In genomic region chr12:129531004-129531403, GRCh38 we compare ENCODE assay signal across 13 cellular contexts.
DNase-seq lines count a peak whose midpoint lies in the region; ATAC-seq, FAIRE-seq and TF ChIP-seq lines count a peak whose summit lies in the region.
"Had no signal": no experiment of that assay in that cellular context is flagged by ENCODE, and none has a peak within 500 bp of the region (broad histone marks: within the 10 kb centered on the region; RNA-seq: fewer than 3 reads in every experiment).

No MANE protein-coding gene starts in this region.

- no peaks in the 10 kb centered on the region for H3K9me3 Mint-ChIP-seq in H9
- no peaks in the 10 kb centered on the region for H3K9me3 Mint-ChIP-seq in nephron
- H3K9me3 Mint-ChIP-seq in stimulated activated naive B cell treated with anti-CD40 and anti-IgM and Interleukin-4, amounts not matched to agents 10 μg/mL and 1 μg/mL and 100 μg/mL, for 72 hours: peaks cover 0 to 1% of the 10 kb centered on the region in 2 donors

- H2BK5ac ChIP-seq in H9 (ENCODE audit: insufficient read length, low read length): no peak overlapping the region
- no peak overlapping the region for H2BK5ac ChIP-seq in H1 (ENCODE audit: low read depth, low read length)

- no CpG with 5 or more reads among the region's 14 CpGs for WGBS in H9 (ENCODE audit: extremely low coverage, insufficient read length, low lambda C conversion rate)
- 58% methylated on average over 14 of the region's 14 CpGs; no CpG with 5 or more reads in 1 of the 2 experiments for whole genome bisulfite sequencing in H1 (ENCODE audit: extremely low coverage in 1 of 2, insufficient coverage in 1 of 2, insufficient read length in 1 of 2, insufficient replicate concordance in 2 of 2, low coverage in 1 of 2, low lambda C conversion rate in 2 of 2, missing lambda C conversion rate in 1 of 2), 2 experiments

- H3K14ac ChIP-seq in H9 (ENCODE audit: insufficient read depth, low read length): no peak overlapping the region
- H3K14ac ChIP-seq in H1 (ENCODE audit: insufficient read length): no peak overlapping the region

- H3K79me2 ChIP-seq in H9 (ENCODE audit: insufficient read depth, low read length) (no peaks in the 10 kb centered on the region), H1 (ENCODE audit: control insufficient read depth in 1 of 2, insufficient read depth in 2 of 2, low read length in 2 of 2) (no peaks in the 10 kb centered on the region)

- no peak for FAIRE-seq in H1 (lab: Jason Lieb, UNC)
- FAIRE-seq: endothelial cell of umbilical vein had no signal

- no peaks in the 10 kb centered on the region for H3K79me1 ChIP-seq in H9 (ENCODE audit: insufficient read depth, low read depth, low read length, poor library complexity, severe bottlenecking)
- H3K79me1 ChIP-seq in H1 (ENCODE audit: low read depth, low read length): no peaks in the 10 kb centered on the region

- no peak overlapping the region for H3T11ph ChIP-seq in H9 (ENCODE audit: low read length)

- no peaks in the 10 kb centered on the region for H3K36me3 ChIP-seq in H1 (ENCODE audit: control insufficient read depth in 2 of 4, insufficient read depth in 4 of 4, low read length in 3 of 4)
- H3K36me3 ChIP-seq: SJSA1 had no signal

- no peak overlapping the region for H4K5ac ChIP-seq in H9 (ENCODE audit: insufficient read length, low read depth, low read length)
- H4K5ac ChIP-seq in H1 (ENCODE audit: insufficient read length, low read depth, low read length): no peak overlapping the region

- H3K27ac ChIP-seq in H9 (ENCODE audit: insufficient read length, low read depth, low read length): no peak overlapping the region
- no peak overlapping the region for H3K27ac ChIP-seq in H1 (ENCODE audit: low read depth, low read length)
- H3K27ac ChIP-seq: SJSA1 had no signal

- H2BK15ac ChIP-seq in H9 (ENCODE audit: low read depth, low read length) (no peak overlapping the region), H1 (ENCODE audit: low read length) (no peak overlapping the region)

- no peak overlapping the region for H3K4ac ChIP-seq in H9 (ENCODE audit: low read depth, low read length)
- H3K4ac ChIP-seq in H1 (replicated peaks; ENCODE audit: insufficient read length, low read depth, low read length): no peak overlapping the region

- H3K4me1 ChIP-seq in H9 (ENCODE audit: insufficient read depth, low read length): peaks cover 3% of the 10 kb centered on the region; the same call in 1 of the 2 replicates
- H3K4me1 ChIP-seq in H1 (replicated peaks in 1 of 4; ENCODE audit: control insufficient read depth in 3 of 4, insufficient read depth in 4 of 4, low read length in 3 of 4): peaks cover 4 to 17% (median 14%) of the 10 kb centered on the region in 4 experiments
- H3K4me1 ChIP-seq: SJSA1 had no signal

- H3K4me3 Mint-ChIP-seq in H9 (no peak overlapping the region), nephron (no peak overlapping the region)
- no peak overlapping the region for H3K4me3 Mint-ChIP-seq in stimulated activated naive B cell treated with anti-CD40 and anti-IgM and Interleukin-4, amounts not matched to agents 10 μg/mL and 1 μg/mL and 100 μg/mL, for 72 hours
- H3K4me3 Mint-ChIP-seq: brain had no signal

- H3K23me2 ChIP-seq in H9 (ENCODE audit: insufficient read length, low read depth, low read length, poor library complexity, severe bottlenecking): no peaks in the 10 kb centered on the region
- H3K23me2 ChIP-seq in H1 (ENCODE audit: low read depth, low read length): peaks cover 2% of the 10 kb centered on the region; the same call in 1 of the 2 replicates

- H3K27me3 ChIP-seq in H9 (ENCODE audit: insufficient read depth, low read length) (no peaks in the 10 kb centered on the region), H1 (replicated peaks in 1 of 4; ENCODE audit: control insufficient read depth in 3 of 4, extremely low read depth in 1 of 4, insufficient read depth in 3 of 4, low read length in 3 of 4) (no peaks in the 10 kb centered on the region)
- H3K27me3 ChIP-seq: SJSA1 had no signal

- no peak for TF ChIP-seq RAD21 in H1 (IDR thresholded peaks at IDR 0.05 in 1 of 2, conservative IDR thresholded peaks at IDR 0.05 in 1 of 2; ENCODE audit: low read depth in 2 of 2, low read length in 2 of 2)

- no peak for ATAC-seq in stimulated activated naive B cell treated with anti-CD40 and anti-IgM and Interleukin-4, amounts not matched to agents 10 μg/mL and 1 μg/mL and 100 μg/mL, for 72 hours (replicated peaks)
- ATAC-seq in HG03469 (IDR thresholded peaks at IDR 0.05; ENCODE audit: unreplicated experiment) (no peak), HG02981 (IDR thresholded peaks at IDR 0.05; ENCODE audit: unreplicated experiment) (no peak)

- TF ChIP-seq CTCF in H9 (conservative IDR thresholded peaks at IDR 0.05) (no peak), H1 (IDR thresholded peaks at IDR 0.05; ENCODE audit: control extremely low read depth in 1 of 3, insufficient read depth in 1 of 3, low read depth in 1 of 3, low read length in 3 of 3) (no peak), nephron (IDR thresholded peaks at IDR 0.05; ENCODE audit: unreplicated experiment in 3 of 3) (no peak)

- peak in 1 of 2 experiments; percentile 68; a peak in 1 of 3 replicates for TF ChIP-seq EP300 in H1 (IDR thresholded peaks at IDR 0.05; ENCODE audit: borderline replicate concordance in 1 of 2, low read depth in 2 of 2, low read length in 2 of 2)

- no peak overlapping the region for H4K8ac ChIP-seq in H9 (replicated peaks; ENCODE audit: insufficient read length, low read depth, low read length)
- H4K8ac ChIP-seq in H1 (ENCODE audit: extremely low read depth, insufficient read depth, low read length): no peak overlapping the region; the same call in 1 of the 2 replicates

- H2AFZ ChIP-seq in H9 (ENCODE audit: low read length) (no peak overlapping the region), H1 (ENCODE audit: low read length) (no peak overlapping the region)

- H4K91ac ChIP-seq in H9 (ENCODE audit: insufficient read length, low read depth, low read length) (no peak overlapping the region), H1 (replicated peaks; ENCODE audit: insufficient read length, low read length) (no peak overlapping the region)

- H3K18ac ChIP-seq in H9 (ENCODE audit: insufficient read length, low read depth, low read length) (no peak overlapping the region), H1 (ENCODE audit: extremely low read depth, low read length) (no peak overlapping the region)

- H3K4me1 Mint-ChIP-seq in H9 (peaks cover 21 to 32% of the 10 kb centered on the region in 2 experiments), nephron (peaks cover 16% of the 10 kb centered on the region)
- H3K4me1 Mint-ChIP-seq in stimulated activated naive B cell treated with anti-CD40 and anti-IgM and Interleukin-4, amounts not matched to agents 10 μg/mL and 1 μg/mL and 100 μg/mL, for 72 hours: peaks cover 0 to 4% of the 10 kb centered on the region in 2 donors

- no peak overlapping the region for H3K9ac ChIP-seq in H9 (ENCODE audit: extremely low read depth, insufficient read length, low read length)
- no peak overlapping the region for H3K9ac ChIP-seq in H1 (replicated peaks in 1 of 4; ENCODE audit: extremely low read depth in 1 of 4, low read depth in 3 of 4, low read length in 3 of 4)

- H3K23ac ChIP-seq in H9 (ENCODE audit: insufficient read length, low read depth, low read length): no peak overlapping the region
- H3K23ac ChIP-seq in H1 (ENCODE audit: insufficient read length): no peak overlapping the region

- H3K27me3 Mint-ChIP-seq in H9 (ENCODE audit: low read depth) (no peaks in the 10 kb centered on the region), nephron (ENCODE audit: low read depth) (no peaks in the 10 kb centered on the region)
- no peaks in the 10 kb centered on the region for H3K27me3 Mint-ChIP-seq in stimulated activated naive B cell treated with anti-CD40 and anti-IgM and Interleukin-4, amounts not matched to agents 10 μg/mL and 1 μg/mL and 100 μg/mL, for 72 hours

- no peaks in the 10 kb centered on the region for H4K20me1 ChIP-seq in H9 (ENCODE audit: control insufficient read depth, insufficient read depth, insufficient read length)
- no peaks in the 10 kb centered on the region for H4K20me1 ChIP-seq in H1 (replicated peaks in 1 of 2; ENCODE audit: control insufficient read depth in 1 of 2, insufficient read depth in 2 of 2, low read length in 2 of 2)

- H2AK5ac ChIP-seq in H9 (ENCODE audit: insufficient read length, low read length) (no peak overlapping the region), H1 (ENCODE audit: low read depth, low read length) (no peak overlapping the region)

- DNase-seq in H9: peak; percentile 72
- peak; percentile 80 for DNase-seq in NCI-H2196 treated with DMSO at 0.1 percent for 48 hours (lab: John Stamatoyannopoulos, UW; ENCODE audit: unreplicated experiment)
- DNase-seq in H1 (ENCODE audit: low read depth in 1 of 2, low spot score in 2 of 2): peak in 1 of 2 experiments; percentile 50
- DNase-seq in stimulated activated naive B cell treated with anti-CD40 and anti-IgM and Interleukin-4, amounts not matched to agents 10 μg/mL and 1 μg/mL and 100 μg/mL, for 72 hours: no peak
- DNase-seq: activated CD4-positive, CD25-positive, alpha-beta regulatory T cell treated with anti-CD3 and anti-CD28 coated beads, Interleukin-2, amount 50 U/mL, for 72 hours; activated T-cell treated with anti-CD3 and anti-CD28 coated beads, Interleukin-2, amount 50 U/mL, for 48 hours; right cardiac atrium had no signal

- no peak overlapping the region for H3K56ac ChIP-seq in H9 (ENCODE audit: insufficient read length, low read depth, low read length)
- H3K56ac ChIP-seq in H1 (replicated peaks; ENCODE audit: insufficient read length, low read depth, low read length): no peak overlapping the region

- H3K4me2 ChIP-seq in H9 (ENCODE audit: insufficient read depth, insufficient read length, low read length) (no peak overlapping the region), H1 (ENCODE audit: insufficient read depth in 1 of 2, low read depth in 2 of 2, low read length in 2 of 2) (no peak overlapping the region)

- no peak overlapping the region for H3K27ac Mint-ChIP-seq in H9
- peak overlapping the region in 2 of 3 experiments; percentile 11 to 34 for H3K27ac Mint-ChIP-seq in nephron
- H3K27ac Mint-ChIP-seq in stimulated activated naive B cell treated with anti-CD40 and anti-IgM and Interleukin-4, amounts not matched to agents 10 μg/mL and 1 μg/mL and 100 μg/mL, for 72 hours: no peak overlapping the region
- H3K27ac Mint-ChIP-seq: brain had no signal

- H3K4me3 ChIP-seq in H1 (ENCODE audit: extremely low read depth in 1 of 4, insufficient read depth in 2 of 4, low read depth in 3 of 4, low read length in 4 of 4): no peak overlapping the region
- H3K4me3 ChIP-seq: SJSA1 had no signal

- CTCF ChIA-PET in H1 (lab: Charles Lee; ENCODE audit: partially characterized antibody): no interaction called here

- H2BK20ac ChIP-seq in H9 (ENCODE audit: low read depth, low read length, poor library complexity, severe bottlenecking): no peak overlapping the region
- no peak overlapping the region for H2BK20ac ChIP-seq in H1 (ENCODE audit: low read length)

- H3K9me3 ChIP-seq in H9 (ENCODE audit: control insufficient read depth, low read depth, low read length): no peaks in the 10 kb centered on the region
- H3K9me3 ChIP-seq in H1 (ENCODE audit: insufficient read depth in 2 of 2, low read depth in 1 of 2, low read length in 1 of 2): no peaks in the 10 kb centered on the region

- TF ChIP-seq POLR2A in H1 (IDR thresholded peaks at IDR 0.05; ENCODE audit: control extremely low read depth in 1 of 2, low read depth in 2 of 2, low read length in 2 of 2): no peak

- H3K36me3 Mint-ChIP-seq in H9 (ENCODE audit: insufficient read depth in 1 of 3, low read depth in 3 of 3) (no peaks in the 10 kb centered on the region; a peak in 1 of 7 replicates), nephron (ENCODE audit: low read depth) (no peaks in the 10 kb centered on the region)
- no peaks in the 10 kb centered on the region for H3K36me3 Mint-ChIP-seq in stimulated activated naive B cell treated with anti-CD40 and anti-IgM and Interleukin-4, amounts not matched to agents 10 μg/mL and 1 μg/mL and 100 μg/mL, for 72 hours
- H3K36me3 Mint-ChIP-seq: brain had no signal

- no peak overlapping the region for H2BK12ac ChIP-seq in H9 (ENCODE audit: insufficient read length, low read depth, low read length)
- no peak overlapping the region for H2BK12ac ChIP-seq in H1 (ENCODE audit: low read depth, low read length)

- H2BK120ac ChIP-seq in H9 (ENCODE audit: low read depth, low read length, poor library complexity, severe bottlenecking): no peak overlapping the region
- H2BK120ac ChIP-seq in H1 (replicated peaks; ENCODE audit: low read depth, low read length): no peak overlapping the region

- POLR2A ChIA-PET in H1 (lab: Charles Lee; ENCODE audit: partially characterized antibody): interaction anchor here (1.2 kb wide), 1 partner anchor 9 kb away, joined by 5 read pairs; no protein-coding TSS in a partner anchor

Comparison
In these comparisons a context has a peak if more than half of its experiments do, and no peak if none do; other contexts are left out.
1. H3K27ac Mint-ChIP-seq: peak in nephron (2 of 3); none in H9 (0 of 3) and stimulated activated naive B cell treated with anti-CD40 and anti-IgM and Interleukin-4, amounts not matched to agents 10 μg/mL and 1 μg/mL and 100 μg/mL, for 72 hours (single experiment).